Comparison of ENCODE assay signal across 16 cellular contexts in genomic region chr22:36951746-36952145, GRCh38. TPM values are rescaled to one million over a fixed set of nuclear protein-coding genes. Genes with fewer than 3 reads are reported as not detected.
A peak's percentile ranks its signal among the peaks of the same experiment; 100 is the strongest.
DNase-seq lines count a peak whose midpoint lies in the region; ATAC-seq, FAIRE-seq and TF ChIP-seq lines count a peak whose summit lies in the region.
"Had no signal": no experiment of that assay in that cellular context is flagged by ENCODE, and none has a peak within 500 bp of the region (broad histone marks: within the 10 kb centered on the region; RNA-seq: fewer than 3 reads in every experiment).

No MANE protein-coding gene starts in this region.

- intact Hi-C loops in esophagus muscularis mucosa (cut with DNase I): no loop called here

- peaks cover 23% of the 10 kb centered on the region for H3K4me1 Mint-ChIP-seq in astrocyte (ENCODE audit: low read depth, unreplicated experiment)
- H3K4me1 Mint-ChIP-seq in endodermal cell: no peaks in the 10 kb centered on the region
- H3K4me1 Mint-ChIP-seq in nephron progenitor cell: peaks cover 14% of the 10 kb centered on the region
- H3K4me1 Mint-ChIP-seq: B cell, H9 had no signal

- H3K27me3 ChIP-seq in astrocyte (ENCODE audit: insufficient read depth, low read length) (no peaks in the 10 kb centered on the region), endodermal cell (ENCODE audit: control insufficient read depth, insufficient read depth, low read length, poor library complexity, severe bottlenecking) (no peaks in the 10 kb centered on the region), neuronal stem cell (ENCODE audit: control insufficient read depth in 3 of 3, insufficient read depth in 3 of 3, low read depth in 1 of 3, low read length in 3 of 3) (peaks cover 0 to 20% (median 0%) of the 10 kb centered on the region in 3 experiments), esophagus muscularis mucosa (peaks cover 0 to 40% (median 0%) of the 10 kb centered on the region in 4 donors)
- H3K27me3 ChIP-seq: BLaER1 treated with 17β-estradiol and CSF1 and Interleukin-3, amounts not matched to agents 10 nM and 100 nM had no signal

- no peak overlapping the region for H3K4ac ChIP-seq in neuronal stem cell (ENCODE audit: low read length)

- H3K36me3 ChIP-seq in astrocyte (ENCODE audit: insufficient read depth, low read length): no peaks in the 10 kb centered on the region
- H3K36me3 ChIP-seq in endodermal cell (ENCODE audit: control insufficient read depth, insufficient read depth, low read length): no peaks in the 10 kb centered on the region
- no peaks in the 10 kb centered on the region for H3K36me3 ChIP-seq in neuronal stem cell (replicated peaks in 1 of 2; ENCODE audit: control insufficient read depth in 2 of 2, insufficient read depth in 2 of 2, low read length in 2 of 2)
- no peaks in the 10 kb centered on the region for H3K36me3 ChIP-seq in esophagus muscularis mucosa
- H3K36me3 ChIP-seq: BLaER1 treated with 17β-estradiol and CSF1 and Interleukin-3, amounts not matched to agents 10 nM and 100 nM had no signal

- no peak overlapping the region for H4K91ac ChIP-seq in neuronal stem cell (ENCODE audit: low read depth, low read length, poor library complexity)

- H3K79me2 ChIP-seq in astrocyte (ENCODE audit: insufficient read depth, low read length): no peaks in the 10 kb centered on the region

- no peak overlapping the region for H2AK5ac ChIP-seq in neuronal stem cell (ENCODE audit: low read depth, low read length)

- H3K27ac Mint-ChIP-seq in astrocyte (ENCODE audit: unreplicated experiment) (peak overlapping the region; percentile 59), endodermal cell (peak overlapping the region; percentile 9), nephron progenitor cell (no peak overlapping the region)
- H3K27ac Mint-ChIP-seq: B cell; CD8-positive, alpha-beta T cell had no signal

- H2BK120ac ChIP-seq in neuronal stem cell (ENCODE audit: low read depth, low read length): no peak overlapping the region

- TF ChIP-seq POLR2A in esophagus muscularis mucosa (IDR thresholded peaks at IDR 0.05; ENCODE audit: low read depth): no peak

- H3K23ac ChIP-seq in neuronal stem cell (ENCODE audit: low read depth, low read length, poor library complexity): no peak overlapping the region

- H3K4me3 ChIP-seq in astrocyte (ENCODE audit: insufficient read depth, low read depth, low read length) (no peak overlapping the region), endodermal cell (ENCODE audit: low read length) (no peak overlapping the region), neuronal stem cell (ENCODE audit: low read length in 2 of 2) (no peak overlapping the region), esophagus muscularis mucosa (no peak overlapping the region)
- H3K4me3 ChIP-seq: BLaER1 treated with 17β-estradiol and CSF1 and Interleukin-3, amounts not matched to agents 10 nM and 100 nM had no signal

- DNase-seq in astrocyte (ENCODE audit: low read depth) (no peak), endodermal cell (no peak), neuronal stem cell (ENCODE audit: low spot score) (no peak), esophagus muscularis mucosa (ENCODE audit: extremely low spot score) (no peak), nephron progenitor cell (no peak)
- DNase-seq: Calu3, DMS79 treated with DMSO at 0.1 percent for 48 hours, GF-D8, GOT3, H9 had no signal

- H2BK15ac ChIP-seq in neuronal stem cell (ENCODE audit: low read length): no peak overlapping the region

- peaks cover 11% of the 10 kb centered on the region for H3K9me3 Mint-ChIP-seq in astrocyte (ENCODE audit: unreplicated experiment)
- peaks cover 20% of the 10 kb centered on the region for H3K9me3 Mint-ChIP-seq in endodermal cell
- peaks cover 28% of the 10 kb centered on the region for H3K9me3 Mint-ChIP-seq in nephron progenitor cell

- H3K4me2 ChIP-seq in astrocyte (ENCODE audit: low read length) (no peak overlapping the region), neuronal stem cell (ENCODE audit: insufficient read depth, low read length, poor library complexity, severe bottlenecking) (no peak overlapping the region)

- no peak overlapping the region for H3K27ac ChIP-seq in astrocyte (ENCODE audit: low read depth, low read length)
- H3K27ac ChIP-seq in endodermal cell (ENCODE audit: low read depth, low read length): no peak overlapping the region
- no peak overlapping the region for H3K27ac ChIP-seq in neuronal stem cell (replicated peaks; ENCODE audit: low read length)
- no peak overlapping the region for H3K27ac ChIP-seq in esophagus muscularis mucosa (replicated peaks in 1 of 4)
- H3K27ac ChIP-seq: BLaER1 treated with 17β-estradiol and CSF1 and Interleukin-3, amounts not matched to agents 10 nM and 100 nM had no signal

- H3K4me3 Mint-ChIP-seq in astrocyte (ENCODE audit: unreplicated experiment) (no peak overlapping the region), endodermal cell (no peak overlapping the region), nephron progenitor cell (no peak overlapping the region)
- H3K4me3 Mint-ChIP-seq: B cell; CD8-positive, alpha-beta T cell; H9 had no signal

- FAIRE-seq in astrocyte (lab: Jason Lieb, UNC): no peak

- H3K9ac ChIP-seq in astrocyte (ENCODE audit: low read length): no peak overlapping the region
- no peak overlapping the region for H3K9ac ChIP-seq in endodermal cell (ENCODE audit: extremely low read depth, low read length, poor library complexity, severe bottlenecking)
- no peak overlapping the region for H3K9ac ChIP-seq in neuronal stem cell (ENCODE audit: low read depth, low read length, poor library complexity)
- H3K9ac ChIP-seq: BLaER1 treated with 17β-estradiol and CSF1 and Interleukin-3, amounts not matched to agents 10 nM and 100 nM had no signal

- no peak overlapping the region for H4K8ac ChIP-seq in neuronal stem cell (ENCODE audit: low read depth, low read length)

- H3K4me1 ChIP-seq in astrocyte (ENCODE audit: insufficient read depth, low read length): no peaks in the 10 kb centered on the region
- no peaks in the 10 kb centered on the region for H3K4me1 ChIP-seq in endodermal cell (ENCODE audit: control insufficient read depth, insufficient read depth, low read length)
- peaks cover 0 to 2% of the 10 kb centered on the region in 2 donors for H3K4me1 ChIP-seq in neuronal stem cell (ENCODE audit: control insufficient read depth in 2 of 2, insufficient read depth in 1 of 2, low read depth in 1 of 2, low read length in 2 of 2)
- no peaks in the 10 kb centered on the region for H3K4me1 ChIP-seq in esophagus muscularis mucosa

- TF ChIP-seq CTCF in astrocyte (IDR thresholded peaks at IDR 0.05; ENCODE audit: insufficient read depth, low read depth, low read length) (no peak), endodermal cell (conservative IDR thresholded peaks at IDR 0.05) (no peak), esophagus muscularis mucosa (IDR thresholded peaks at IDR 0.05) (no peak), nephron progenitor cell (IDR thresholded peaks at IDR 0.05) (no peak)

- H2BK5ac ChIP-seq in neuronal stem cell (ENCODE audit: low read length): no peak overlapping the region

- no peak overlapping the region for H3K18ac ChIP-seq in neuronal stem cell (ENCODE audit: low read length)

- H2AFZ ChIP-seq in astrocyte (ENCODE audit: low read depth, low read length) (no peak overlapping the region), neuronal stem cell (ENCODE audit: low read length) (no peak overlapping the region)

- no peak for TF ChIP-seq EP300 in esophagus muscularis mucosa (IDR thresholded peaks at IDR 0.05)

- no peaks in the 10 kb centered on the region for H3K36me3 Mint-ChIP-seq in astrocyte (ENCODE audit: low read depth, unreplicated experiment)
- H3K36me3 Mint-ChIP-seq in endodermal cell (ENCODE audit: low read depth): no peaks in the 10 kb centered on the region
- H3K36me3 Mint-ChIP-seq in nephron progenitor cell (ENCODE audit: low read depth): no peaks in the 10 kb centered on the region
- H3K36me3 Mint-ChIP-seq: CD8-positive, alpha-beta T cell had no signal

- H3K79me1 ChIP-seq in neuronal stem cell (ENCODE audit: low read depth, low read length): no peaks in the 10 kb centered on the region

- WGBS in endodermal cell (ENCODE audit: insufficient coverage in 1 of 2, insufficient read length in 1 of 2), 2 experiments: 88 to 90% methylated on average over 5 to 7 of the region's 7 CpGs
- no CpG with 5 or more reads among the region's 7 CpGs for WGBS in neuronal stem cell (ENCODE audit: extremely low coverage in 2 of 2, insufficient read length in 2 of 2, insufficient replicate concordance in 1 of 2), 2 donors
- 93% methylated on average over 7 of the region's 7 CpGs for WGBS in esophagus muscularis mucosa

- peak overlapping the region; percentile 60 for H3K14ac ChIP-seq in neuronal stem cell (ENCODE audit: low read length)

- no peak for ATAC-seq in HG03025 (IDR thresholded peaks at IDR 0.05; ENCODE audit: low FRiP score, unreplicated experiment)
- ATAC-seq: CD8-positive, alpha-beta T cell had no signal

- no peaks in the 10 kb centered on the region for H4K20me1 ChIP-seq in astrocyte (ENCODE audit: insufficient read depth, low read length)
- H4K20me1 ChIP-seq: BLaER1 treated with 17β-estradiol and CSF1 and Interleukin-3, amounts not matched to agents 10 nM and 100 nM had no signal

- H3K27me3 Mint-ChIP-seq in astrocyte (ENCODE audit: low read depth, unreplicated experiment): peaks cover 19% of the 10 kb centered on the region
- peaks cover 2% of the 10 kb centered on the region for H3K27me3 Mint-ChIP-seq in endodermal cell (ENCODE audit: insufficient read depth)
- peaks cover 4% of the 10 kb centered on the region for H3K27me3 Mint-ChIP-seq in nephron progenitor cell (ENCODE audit: low read depth, poor library complexity)

- no peaks in the 10 kb centered on the region for H3K9me3 ChIP-seq in astrocyte (ENCODE audit: insufficient read depth, low read depth, low read length)
- H3K9me3 ChIP-seq in endodermal cell (ENCODE audit: control insufficient read depth, low read length): peaks cover 15% of the 10 kb centered on the region
- H3K9me3 ChIP-seq in neuronal stem cell (replicated peaks in 1 of 2; ENCODE audit: control insufficient read depth in 2 of 2, insufficient read depth in 1 of 2, low read depth in 1 of 2, low read length in 2 of 2): peaks cover 0 to 2% of the 10 kb centered on the region in 2 donors
- H3K9me3 ChIP-seq in esophagus muscularis mucosa: peaks cover 0 to 5% (median 2%) of the 10 kb centered on the region in 4 donors

- H2BK12ac ChIP-seq in neuronal stem cell (ENCODE audit: low read length): no peak overlapping the region

RNA-seq across cellular contexts. Expression of gene CSF2RB, which starts 38.3 kb away (rescaled TPM):
- total RNA-seq in astrocyte (0.09 and 0.31 TPM in 2 replicates), endodermal cell (not detected), esophagus muscularis mucosa (10 to 100 TPM in 1 of 4 donors, 1 to 10 TPM in 3; 4.6 to 19.4 (median 6.2) TPM)
- not detected for polyA plus RNA-seq in endodermal cell (2013, experiment 1 of 2)
- not detected for polyA plus RNA-seq in endodermal cell (2013, experiment 2 of 2)
- polyA plus RNA-seq in neuronal stem cell (2013, experiment 1 of 2): 0.01 TPM
- polyA plus RNA-seq in neuronal stem cell (2013, experiment 2 of 2): 0.01 TPM
- total RNA-seq: A172, Calu3, H9, HT-29 had no signal
